Comparison of ENCODE assay signal across 21 cellular contexts in the genomic region with DNA sequence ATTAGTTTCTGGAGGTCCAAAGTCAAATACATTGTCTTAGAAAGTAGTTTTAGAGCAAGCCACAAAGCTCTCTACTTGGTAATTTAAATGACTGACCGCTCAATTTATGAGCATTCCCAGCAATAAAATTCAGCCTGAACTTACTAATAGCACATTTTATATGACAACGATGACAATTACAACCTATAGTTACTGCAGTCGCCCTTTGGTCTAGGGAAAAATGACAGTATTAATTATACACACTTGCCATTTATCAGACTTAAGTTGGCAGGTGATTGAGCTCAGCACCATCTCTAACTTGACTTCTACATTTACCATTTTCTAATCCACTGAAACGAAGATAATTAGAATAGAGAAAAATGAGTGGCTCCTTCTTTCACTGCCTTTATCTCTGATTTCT.
A peak's percentile ranks its signal among the peaks of the same experiment; 100 is the strongest.
DNase-seq lines count a peak whose midpoint lies in the region; ATAC-seq, FAIRE-seq and TF ChIP-seq lines count a peak whose summit lies in the region.
"Had no signal": no experiment of that assay in that cellular context is flagged by ENCODE, and none has a peak within 500 bp of the region (broad histone marks: within the 10 kb centered on the region; RNA-seq: fewer than 3 reads in every experiment).

No MANE protein-coding gene starts in this region.

- FAIRE-seq in D721Med (lab: Jason Lieb, UNC): peak; percentile 88
- FAIRE-seq: A549, GM19239 had no signal

- CTCF ChIA-PET in HEK293T (lab: Yijun Ruan, JAX): no interaction called here

- H3K27ac ChIP-seq in coronary artery: no peak overlapping the region
- H3K27ac ChIP-seq: A549 had no signal

- ATAC-seq in GM21717 (IDR thresholded peaks at IDR 0.05; ENCODE audit: unreplicated experiment): no peak
- ATAC-seq: A549, GM12878, GM23338, HCT116 had no signal

- TF ChIP-seq CTCF in D721Med (IDR thresholded peaks at IDR 0.05; ENCODE audit: insufficient read depth, missing control alignments): no peak
- TF ChIP-seq CTCF in coronary artery (IDR thresholded peaks at IDR 0.05): no peak

- no peak overlapping the region for H3K4me3 ChIP-seq in coronary artery
- H3K4me3 ChIP-seq: A549, GM12878, GM23338 had no signal

- POLR2A ChIA-PET in HEK293T (lab: Yijun Ruan, JAX): no interaction called here

- no peak for DNase-seq in D721Med (ENCODE audit: insufficient read length, low spot score)
- DNase-seq in HEK293T (ENCODE audit: extremely low spot score): peak; percentile 8
- DNase-seq in NCI-H1105 treated with DMSO at 0.1 percent for 48 hours (lab: John Stamatoyannopoulos, UW): peak; percentile 60
- DNase-seq in NCI-H82 (lab: John Stamatoyannopoulos, UW): peak; percentile 87
- DNase-seq in NCI-H226: no peak
- DNase-seq in NCI-H187 treated with DMSO at 0.1 percent for 48 hours (lab: John Stamatoyannopoulos, UW): no peak
- DNase-seq in coronary artery (ENCODE audit: low spot score): no peak
- DNase-seq: 8988T; C1 segment of cervical spinal cord; Calu3; CD4-positive, alpha-beta memory T cell; COR-L47; DMS153; DND-41; H9 had no signal

TF ChIP-seq in HEK293T, 16 proteins besides CTCF, POLR2A, EP300 and RAD21:
- TF ChIP-seq FOXA1 (IDR thresholded peaks at IDR 0.05): no peak
- no peak for TF ChIP-seq L3MBTL2 (conservative IDR thresholded peaks at IDR 0.05)
- peak; percentile 51; the same call in 1 of the 2 replicates for TF ChIP-seq CTBP1 (IDR thresholded peaks at IDR 0.05; ENCODE audit: borderline replicate concordance)
- TF ChIP-seq FOXM1 (IDR thresholded peaks at IDR 0.05; ENCODE audit: borderline replicate concordance): no peak
- no peak for TF ChIP-seq NFRKB (IDR thresholded peaks at IDR 0.05)
- no peak for TF ChIP-seq SUZ12 (IDR thresholded peaks at IDR 0.05)
- TF ChIP-seq ZNF384 (IDR thresholded peaks at IDR 0.05): 0 out of 2 replicates have a peak, but pooled peaks have one; percentile 22
- no peak for TF ChIP-seq ELF4 (IDR thresholded peaks at IDR 0.05)
- no peak for TF ChIP-seq SP1 (IDR thresholded peaks at IDR 0.05)
- TF ChIP-seq ARNT (IDR thresholded peaks at IDR 0.05): no peak
- TF ChIP-seq HDGF (IDR thresholded peaks at IDR 0.05; ENCODE audit: borderline replicate concordance): no peak
- peak; percentile 94 for TF ChIP-seq PKNOX1 (IDR thresholded peaks at IDR 0.05)
- no peak for TF ChIP-seq FOXK2 (IDR thresholded peaks at IDR 0.05)
- no peak for TF ChIP-seq TARDBP (IDR thresholded peaks at IDR 0.05)
- no peak for TF ChIP-seq BHLHE40 (IDR thresholded peaks at IDR 0.05; ENCODE audit: borderline replicate concordance)
- TF ChIP-seq LEF1 (IDR thresholded peaks at IDR 0.05; ENCODE audit: borderline replicate concordance): no peak

Comparison
In these comparisons a context has a peak if more than half of its experiments do, and no peak if none do; other contexts are left out.
1. DNase-seq: peak in HEK293T (single experiment), NCI-H1105 treated with DMSO at 0.1 percent for 48 hours (single experiment) and NCI-H82 (single experiment); none in D721Med (single experiment), NCI-H226 (single experiment), NCI-H187 treated with DMSO at 0.1 percent for 48 hours (single experiment) and coronary artery (single experiment).